In genomic region chr15:76330281-76330680, GRCh38 we compare ENCODE assay signal across 8 cellular contexts.
DNase-seq lines count a peak whose midpoint lies in the region; ATAC-seq and FAIRE-seq lines count a peak whose summit lies in the region.

No MANE protein-coding gene starts in this region.

- ATAC-seq in HG02642 (IDR thresholded peaks at IDR 0.05; ENCODE audit: poor library complexity, unreplicated experiment), result no peak
- ATAC-seq in HG03469 (IDR thresholded peaks at IDR 0.05; ENCODE audit: unreplicated experiment), result no peak

- no peak for FAIRE-seq in HTR-8/SVneo (lab: Jason Lieb, UNC)

- in situ Hi-C loops in KBM-7 (cut with MboI; ENCODE audit: low pct_unique_long_range_greater_than_20kb, low sequenced_read_pairs), result no loop called here

- DNase-seq in COR-L47 (lab: John Stamatoyannopoulos, UW) (peak; percentile 40), KBM-7 (peak; percentile 79), astrocyte of the hippocampus (ENCODE audit: low read depth, low spot score) (peak; percentile 74), left kidney (ENCODE audit: low read depth, low spot score) (peak; percentile 74), HTR-8/SVneo (ENCODE audit: insufficient read length, low spot score) (no peak), GM19238 (ENCODE audit: insufficient read length, low spot score) (no peak)

Comparison
In these comparisons a context has a peak if more than half of its experiments do, and no peak if none do; other contexts are left out.
1. DNase-seq: peak in COR-L47 (single experiment), KBM-7 (single experiment), astrocyte of the hippocampus (single experiment) and left kidney (single experiment); none in HTR-8/SVneo (single experiment) and GM19238 (single experiment).